In genomic region chr3:119690043-119690656, GRCh38 we compare ENCODE assay signal across 10 cellular contexts. TPM values are rescaled to one million over a fixed set of nuclear protein-coding genes. Genes with fewer than 3 reads are reported as not detected.
DNase-seq lines count a peak whose midpoint lies in the region; ATAC-seq, FAIRE-seq and TF ChIP-seq lines count a peak whose summit lies in the region.
"Had no signal": no experiment of that assay in that cellular context is flagged by ENCODE, and none has a peak within 500 bp of the region (broad histone marks: within the 10 kb centered on the region; RNA-seq: fewer than 3 reads in every experiment).

No MANE protein-coding gene starts in this region.

- H3K36me3 ChIP-seq in HAP-1 (replicated peaks) (no peaks in the 10 kb centered on the region), adipocyte (ENCODE audit: control insufficient read depth, insufficient read depth, low read length, severe bottlenecking) (no peaks in the 10 kb centered on the region), HepG2 (replicated peaks in 1 of 2; ENCODE audit: control insufficient read depth in 1 of 2, insufficient read depth in 2 of 2, low read length in 2 of 2) (no peaks in the 10 kb centered on the region)

- TF ChIP-seq EP300 in HepG2 (IDR thresholded peaks at IDR 0.05; ENCODE audit: low read depth in 2 of 2, low read length in 2 of 2) (no peak), HepG2 (CRISPR knock-in tag; IDR thresholded peaks at IDR 0.05; ENCODE audit: borderline replicate concordance) (no peak)

- H3K27ac ChIP-seq in HepG2 (ENCODE audit: extremely low read length, insufficient read depth, low read length), result no peak overlapping the region

- intact Hi-C loops in HepG2 (cut with micrococcal nuclease; ENCODE audit: unreplicated experiment), result no loop called here
- intact Hi-C loops in head of caudate nucleus (cut with DNase I), result no loop called here

- H3K27me3 ChIP-seq in HAP-1 (ENCODE audit: low read depth), result no peaks in the 10 kb centered on the region
- peaks cover 12% of the 10 kb centered on the region for H3K27me3 ChIP-seq in adipocyte (replicated peaks; ENCODE audit: control insufficient read depth, insufficient read depth, low read length)
- no peaks in the 10 kb centered on the region for H3K27me3 ChIP-seq in HepG2 (ENCODE audit: control insufficient read depth in 1 of 2, insufficient read depth in 2 of 2, low read length in 2 of 2)

- H3K4me3 ChIP-seq in HAP-1 (no peak overlapping the region), adipocyte (ENCODE audit: low read length) (no peak overlapping the region), HepG2 (replicated peaks in 1 of 3; ENCODE audit: insufficient read depth in 1 of 3, low read depth in 2 of 3, low read length in 3 of 3) (no peak overlapping the region)

- CTCF ChIA-PET in HepG2 (lab: Yijun Ruan, JAX; ENCODE audit: low intra/inter-chr PET ratio, low total read pairs), result interaction anchor here (1.2 kb wide), 1 partner anchor 131 kb away, joined by 3 read pairs; no protein-coding TSS in a partner anchor

- ATAC-seq in HepG2, result peak; percentile 76
- no peak for ATAC-seq in GM21423 (IDR thresholded peaks at IDR 0.05; ENCODE audit: unreplicated experiment)
- no peak for ATAC-seq in HG02870 (IDR thresholded peaks at IDR 0.05; ENCODE audit: unreplicated experiment)

- H3K9me3 ChIP-seq in HAP-1, result no peaks in the 10 kb centered on the region
- no peaks in the 10 kb centered on the region for H3K9me3 ChIP-seq in adipocyte (ENCODE audit: control insufficient read depth, low read length)
- H3K9me3 ChIP-seq in HepG2 (ENCODE audit: low read length), result no peaks in the 10 kb centered on the region

- 0 out of 2 replicates have a peak, but pooled peaks cover 4% of the 10 kb centered on the region for H3K4me1 ChIP-seq in HAP-1
- H3K4me1 ChIP-seq in adipocyte (ENCODE audit: control insufficient read depth, insufficient read depth, low read length), result no peaks in the 10 kb centered on the region
- H3K4me1 ChIP-seq in HepG2 (ENCODE audit: insufficient read depth, low read length), result no peaks in the 10 kb centered on the region

- H3K9ac ChIP-seq in adipocyte (ENCODE audit: low read length), result no peak overlapping the region
- H3K9ac ChIP-seq in HepG2 (ENCODE audit: insufficient read depth, low read depth, low read length), result no peak overlapping the region

- POLR2A ChIA-PET in HepG2 (lab: Yijun Ruan, JAX), result interaction anchor here (1.5 kb wide), 1 partner anchor 105 kb away, joined by 4 read pairs; no protein-coding TSS in a partner anchor

- H2AFZ ChIP-seq in HepG2 (ENCODE audit: low read length), result no peak overlapping the region

- peak; percentile 52 for DNase-seq in AG20443 (ENCODE audit: low spot score)
- DNase-seq in HAP-1 (ENCODE audit: low spot score in 2 of 2), result peak; percentile 32 to 39
- peak; percentile 51 for DNase-seq in adipocyte (ENCODE audit: low read depth)
- DNase-seq in HepG2 (ENCODE audit: low spot score), result peak; percentile 18
- DNase-seq in head of caudate nucleus, result no peak
- DNase-seq in glomerular visceral epithelial cell (ENCODE audit: extremely low spot score), result no peak
- DNase-seq: NK-92 treated with Interleukin-12 subunit alpha and Interleukin-12 subunit beta, amount 100 ng/mL, for 24 hours had no signal

- no peak for FAIRE-seq in HepG2 (lab: Jason Lieb, UNC)
- FAIRE-seq: GM19239 had no signal

- no peak for TF ChIP-seq POLR2A in HepG2 (IDR thresholded peaks at IDR 0.05; ENCODE audit: insufficient read depth in 1 of 2, low read depth in 2 of 2, low read length in 2 of 2)

- no TSS peak for BruUV-seq in HepG2 (replicated peaks; lab: Mats Ljungman, UMichigan)

- 23% methylated on average over 4 of the region's 4 CpGs for WGBS in HepG2 (ENCODE audit: low lambda C conversion rate)

- no peaks in the 10 kb centered on the region for H3K79me2 ChIP-seq in HepG2 (ENCODE audit: insufficient read depth, low read length)

- no peaks in the 10 kb centered on the region for H4K20me1 ChIP-seq in HepG2 (ENCODE audit: insufficient read depth, low read length)

- in situ Hi-C loops in HAP-1 (cut with MboI; ENCODE audit: low sequenced_read_pairs), result loop anchor here (25.0 kb wide), 3 partner anchors 203 to 803 kb away; partner anchors contain the start of genes ARHGAP31 and TIMMDC1
- in situ Hi-C loops in HepG2 (cut with HindIII; ENCODE audit: extremely low pct_ligation_motif_present, low pct_unique_long_range_greater_than_20kb), result loop anchor here (25.0 kb wide), 3 partner anchors 278 to 803 kb away; partner anchors contain the start of gene TEX55

- no peak overlapping the region for H3K4me2 ChIP-seq in HepG2 (ENCODE audit: low read depth, low read length)

- peak; percentile 27; the same call in 1 of the 2 replicates for TF ChIP-seq CTCF in HepG2 (CRISPR knock-in tag; IDR thresholded peaks at IDR 0.05)

- no peak for TF ChIP-seq RAD21 in HepG2 (CRISPR knock-in tag; IDR thresholded peaks at IDR 0.05)

RNA-seq across cellular contexts. Expression of gene CFAP91, which starts 12.7 kb away (rescaled TPM):
- not detected in 2 replicates for total RNA-seq in HepG2 (2016; rRNA removed; fragmentation: Illumina TruSeq; extraction: Trizol)
- total RNA-seq in HepG2 (2016; cell fraction: cytosol; rRNA removed; fragmentation: Illumina TruSeq; extraction: Trizol; ENCODE audit: low read depth), result not detected in 2 replicates
- total RNA-seq in HepG2 (2016; cell fraction: insoluble cytoplasmic fraction; rRNA removed; fragmentation: Illumina TruSeq; extraction: Trizol), result not detected in 2 replicates
- total RNA-seq in HepG2 (2016; cell fraction: membrane; rRNA removed; fragmentation: Illumina TruSeq; extraction: Trizol), result not detected in 2 replicates
- not detected in 2 replicates for total RNA-seq in HepG2 (2016; cell fraction: nucleus; rRNA removed; fragmentation: Illumina TruSeq; extraction: Trizol)
- not detected in 2 replicates for polyA plus RNA-seq in HepG2 (2011; rRNA removed)
- polyA plus RNA-seq in HepG2 (2011; cell fraction: cytosol; rRNA removed), result not detected in 2 replicates
- polyA plus RNA-seq in HepG2 (2011; cell fraction: nucleus; rRNA removed), result not detected in 2 replicates
- not detected in 2 replicates for polyA plus RNA-seq in HepG2 (2012)
- polyA plus RNA-seq in HepG2 (2016; cell fraction: cytosol; fragmentation: Illumina TruSeq; extraction: Trizol; ENCODE audit: low read depth), result not detected in 2 replicates
- polyA plus RNA-seq in HepG2 (2016; cell fraction: insoluble cytoplasmic fraction; fragmentation: Illumina TruSeq; extraction: Trizol; ENCODE audit: low read depth), result not detected in 2 replicates
- polyA plus RNA-seq in HepG2 (2016; cell fraction: membrane; fragmentation: Illumina TruSeq; extraction: Trizol; ENCODE audit: low read depth), result not detected in 2 replicates
- polyA plus RNA-seq in HepG2 (2016; cell fraction: nucleus; fragmentation: Illumina TruSeq; extraction: Trizol; ENCODE audit: insufficient read depth, low read depth), result not detected in 2 replicates
- polyA minus RNA-seq in HepG2 (2011; rRNA and poly(A)+ RNA removed; ENCODE audit: low replicate concordance), result not detected in 2 replicates
- polyA minus RNA-seq in HepG2 (2011; cell fraction: cytosol; rRNA and poly(A)+ RNA removed), result not detected in 2 replicates
- polyA minus RNA-seq in HepG2 (2011; cell fraction: nucleus; rRNA and poly(A)+ RNA removed), result not detected in 2 replicates

RNA-seq across cellular contexts. Expression of gene COX17, which starts 12.9 kb away (rescaled TPM):
- total RNA-seq in HepG2 (2016; rRNA removed; fragmentation: Illumina TruSeq; extraction: Trizol), result 51.0 and 66.2 TPM in 2 replicates
- 38.5 and 43.1 TPM in 2 replicates for total RNA-seq in HepG2 (2016; cell fraction: cytosol; rRNA removed; fragmentation: Illumina TruSeq; extraction: Trizol; ENCODE audit: low read depth)
- total RNA-seq in HepG2 (2016; cell fraction: insoluble cytoplasmic fraction; rRNA removed; fragmentation: Illumina TruSeq; extraction: Trizol), result 55.5 and 63.3 TPM in 2 replicates
- 51.7 and 64.0 TPM in 2 replicates for total RNA-seq in HepG2 (2016; cell fraction: membrane; rRNA removed; fragmentation: Illumina TruSeq; extraction: Trizol)
- 20.8 and 27.4 TPM in 2 replicates for total RNA-seq in HepG2 (2016; cell fraction: nucleus; rRNA removed; fragmentation: Illumina TruSeq; extraction: Trizol)
- polyA plus RNA-seq in HepG2 (2011; rRNA removed), result 34.3 and 41.4 TPM in 2 replicates
- 19.2 and 23.8 TPM in 2 replicates for polyA plus RNA-seq in HepG2 (2011; cell fraction: cytosol; rRNA removed)
- polyA plus RNA-seq in HepG2 (2011; cell fraction: nucleus; rRNA removed), result 7.0 and 8.8 TPM in 2 replicates
- polyA plus RNA-seq in HepG2 (2012), result 39.2 and 39.8 TPM in 2 replicates
- polyA plus RNA-seq in HepG2 (2016; cell fraction: cytosol; fragmentation: Illumina TruSeq; extraction: Trizol; ENCODE audit: low read depth), result 52.8 and 70.6 TPM in 2 replicates
- 95.8 and 101 TPM in 2 replicates for polyA plus RNA-seq in HepG2 (2016; cell fraction: insoluble cytoplasmic fraction; fragmentation: Illumina TruSeq; extraction: Trizol; ENCODE audit: low read depth)
- polyA plus RNA-seq in HepG2 (2016; cell fraction: membrane; fragmentation: Illumina TruSeq; extraction: Trizol; ENCODE audit: low read depth), result 68.1 and 83.6 TPM in 2 replicates
- 44.3 and 48.4 TPM in 2 replicates for polyA plus RNA-seq in HepG2 (2016; cell fraction: nucleus; fragmentation: Illumina TruSeq; extraction: Trizol; ENCODE audit: insufficient read depth, low read depth)
- polyA minus RNA-seq in HepG2 (2011; rRNA and poly(A)+ RNA removed; ENCODE audit: low replicate concordance), result 7.3 and 16.0 TPM in 2 replicates
- 5.7 and 6.1 TPM in 2 replicates for polyA minus RNA-seq in HepG2 (2011; cell fraction: cytosol; rRNA and poly(A)+ RNA removed)
- 23.8 and 24.9 TPM in 2 replicates for polyA minus RNA-seq in HepG2 (2011; cell fraction: nucleus; rRNA and poly(A)+ RNA removed)

RNA-seq across cellular contexts. Expression of gene POPDC2, which starts 29.8 kb away (rescaled TPM):
- total RNA-seq in HepG2 (2016; rRNA removed; fragmentation: Illumina TruSeq; extraction: Trizol), result 0.18 TPM in 1 of 2 replicates, not detected in the other
- not detected in 2 replicates for total RNA-seq in HepG2 (2016; cell fraction: cytosol; rRNA removed; fragmentation: Illumina TruSeq; extraction: Trizol; ENCODE audit: low read depth)
- total RNA-seq in HepG2 (2016; cell fraction: insoluble cytoplasmic fraction; rRNA removed; fragmentation: Illumina TruSeq; extraction: Trizol), result 0.10 and 0.32 TPM in 2 replicates
- 0.25 TPM in 1 of 2 replicates, not detected in the other for total RNA-seq in HepG2 (2016; cell fraction: membrane; rRNA removed; fragmentation: Illumina TruSeq; extraction: Trizol)
- 0.47 and 0.97 TPM in 2 replicates for total RNA-seq in HepG2 (2016; cell fraction: nucleus; rRNA removed; fragmentation: Illumina TruSeq; extraction: Trizol)
- 0.55 and 0.58 TPM in 2 replicates for polyA plus RNA-seq in HepG2 (2011; rRNA removed)
- 0.13 and 0.26 TPM in 2 replicates for polyA plus RNA-seq in HepG2 (2011; cell fraction: cytosol; rRNA removed)
- polyA plus RNA-seq in HepG2 (2011; cell fraction: nucleus; rRNA removed), result 1.2 and 2.5 TPM in 2 replicates
- 0.28 and 0.46 TPM in 2 replicates for polyA plus RNA-seq in HepG2 (2012)
- not detected in 2 replicates for polyA plus RNA-seq in HepG2 (2016; cell fraction: cytosol; fragmentation: Illumina TruSeq; extraction: Trizol; ENCODE audit: low read depth)
- 0.13 and 0.19 TPM in 2 replicates for polyA plus RNA-seq in HepG2 (2016; cell fraction: insoluble cytoplasmic fraction; fragmentation: Illumina TruSeq; extraction: Trizol; ENCODE audit: low read depth)
- not detected in 2 replicates for polyA plus RNA-seq in HepG2 (2016; cell fraction: membrane; fragmentation: Illumina TruSeq; extraction: Trizol; ENCODE audit: low read depth)
- polyA plus RNA-seq in HepG2 (2016; cell fraction: nucleus; fragmentation: Illumina TruSeq; extraction: Trizol; ENCODE audit: insufficient read depth, low read depth), result 1.1 and 2.1 TPM in 2 replicates
- polyA minus RNA-seq in HepG2 (2011; rRNA and poly(A)+ RNA removed; ENCODE audit: low replicate concordance), result 0.21 and 2.3 TPM in 2 replicates
- polyA minus RNA-seq in HepG2 (2011; cell fraction: cytosol; rRNA and poly(A)+ RNA removed), result not detected in 2 replicates
- polyA minus RNA-seq in HepG2 (2011; cell fraction: nucleus; rRNA and poly(A)+ RNA removed), result 2.2 and 3.1 TPM in 2 replicates

Comparison
In these comparisons a context has a peak if more than half of its experiments do, and no peak if none do; other contexts are left out.
1. DNase-seq: peak in AG20443 (single experiment), HAP-1 (2 of 2), adipocyte (single experiment) and HepG2 (single experiment); none in head of caudate nucleus (0 of 42) and glomerular visceral epithelial cell (single experiment).